Comparison of ENCODE assay signal across 8 cellular contexts in the genomic region with DNA sequence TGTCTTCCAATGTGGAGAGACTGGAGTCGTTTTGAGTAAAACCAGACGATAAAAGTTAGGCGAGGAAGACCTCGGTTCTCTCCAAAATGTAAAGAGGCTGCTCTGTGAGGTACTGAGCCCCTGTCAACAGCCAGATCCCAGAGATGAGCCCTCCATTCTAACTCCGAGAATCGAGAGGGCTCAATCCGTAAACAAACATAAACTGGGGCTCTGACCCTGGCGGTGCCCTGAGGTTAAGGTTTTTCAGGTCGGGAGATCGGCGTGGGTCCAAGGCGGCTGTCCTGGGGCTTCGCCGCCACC. TPM values are rescaled to one million over a fixed set of nuclear protein-coding genes. Genes with fewer than 3 reads are reported as not detected.
DNase-seq lines count a peak whose midpoint lies in the region; ATAC-seq and TF ChIP-seq lines count a peak whose summit lies in the region.

No MANE protein-coding gene starts in this region.

- CTCF ChIA-PET in HEK293 (lab: Yijun Ruan, JAX): no interaction called here

- H3K9me3 ChIP-seq in BE2C (no peaks in the 10 kb centered on the region), HEK293 (ENCODE audit: control insufficient read depth, insufficient read depth, low read depth, low read length) (no peaks in the 10 kb centered on the region), ascending aorta (no peaks in the 10 kb centered on the region), lower lobe of right lung (no peaks in the 10 kb centered on the region), vagina (no peaks in the 10 kb centered on the region)

- TF ChIP-seq CTCF in BE2C (IDR thresholded peaks at IDR 0.05; ENCODE audit: low read depth, low read length) (no peak), HEK293 (tag by site-specific recombination; IDR thresholded peaks at IDR 0.05) (peak; percentile 15; the same call in 1 of the 2 replicates), ascending aorta (IDR thresholded peaks at IDR 0.05) (no peak), lower lobe of right lung (IDR thresholded peaks at IDR 0.05) (no peak), vagina (IDR thresholded peaks at IDR 0.05) (no peak)

- H3K4me1 ChIP-seq in BE2C (no peaks in the 10 kb centered on the region), HEK293 (ENCODE audit: control insufficient read depth, insufficient read depth, low read length) (no peaks in the 10 kb centered on the region), ascending aorta (peaks cover 0 to 23% of the 10 kb centered on the region in 2 donors), lower lobe of right lung (peaks cover 62% of the 10 kb centered on the region), vagina (peaks cover 68% of the 10 kb centered on the region)

- intact Hi-C loops in ascending aorta (cut with DNase I) (loop anchor here (1.0 to 10.0 kb wide), 3 partner anchors 51 to 1282 kb away; a partner anchor contains a TSS), lower lobe of right lung (cut with DNase I) (no loop called here), vagina (cut with DNase I) (loop anchor here (10.0 kb wide), 1 partner anchor 462 kb away; a partner anchor contains a TSS)

- POLR2A ChIA-PET in HEK293 (lab: Yijun Ruan, JAX): interaction anchor here (1.3 to 1.4 kb wide), 2 partner anchors 50 to 217 kb away, joined by 3 read pairs; a partner anchor contains a TSS

- H3K27me3 ChIP-seq in BE2C (no peaks in the 10 kb centered on the region), ascending aorta (no peaks in the 10 kb centered on the region), lower lobe of right lung (ENCODE audit: low read depth) (no peaks in the 10 kb centered on the region), vagina (no peaks in the 10 kb centered on the region)

- peak overlapping the region; percentile 68; the same call in 1 of the 2 replicates for H3K27ac ChIP-seq in HEK293 (ENCODE audit: extremely low read depth, low read depth, low read length)
- H3K27ac ChIP-seq in ascending aorta: peak overlapping the region; percentile 77 to 79
- H3K27ac ChIP-seq in lower lobe of right lung: peak overlapping the region; percentile 92
- H3K27ac ChIP-seq in vagina: peak overlapping the region; percentile 77

- peak in 1 of 2 donors; percentile 0 for ATAC-seq in lower lobe of right lung

- H3K36me3 ChIP-seq in BE2C (0 out of 2 replicates have a peak, but pooled peaks cover 3% of the 10 kb centered on the region), HEK293 (ENCODE audit: control insufficient read depth in 2 of 2, insufficient read depth in 1 of 2, low read length in 2 of 2) (peaks cover 0 to 20% of the 10 kb centered on the region in 2 experiments; a peak in 1 of 3 replicates), ascending aorta (peaks cover 3 to 4% of the 10 kb centered on the region in 2 donors), lower lobe of right lung (peaks cover 11% of the 10 kb centered on the region), vagina (no peaks in the 10 kb centered on the region)

- H3K4me3 ChIP-seq in BE2C (ENCODE audit: low read depth, low read length) (peak overlapping the region; percentile 83), HEK293 (ENCODE audit: low read depth, low read length) (peak overlapping the region; percentile 71), ascending aorta (peak overlapping the region; percentile 82 to 87), lower lobe of right lung (peak overlapping the region; percentile 90), vagina (peak overlapping the region; percentile 66 to 80)

- TF ChIP-seq POLR2A in vagina (IDR thresholded peaks at IDR 0.05): no peak

- DNase-seq in BE2C (no peak), ascending aorta (ENCODE audit: low spot score in 2 of 2) (no peak), lower lobe of right lung (no peak), vagina (ENCODE audit: extremely low spot score in 2 of 2) (no peak), COLO668 (lab: John Stamatoyannopoulos, UW; ENCODE audit: unreplicated experiment) (no peak), NCI-H748 (lab: John Stamatoyannopoulos, UW; ENCODE audit: unreplicated experiment) (no peak), medulla oblongata (ENCODE audit: extremely low spot score) (no peak)

TF ChIP-seq in HEK293, 187 proteins besides CTCF, POLR2A, EP300 and RAD21:
- TF ChIP-seq, protein P1, sequence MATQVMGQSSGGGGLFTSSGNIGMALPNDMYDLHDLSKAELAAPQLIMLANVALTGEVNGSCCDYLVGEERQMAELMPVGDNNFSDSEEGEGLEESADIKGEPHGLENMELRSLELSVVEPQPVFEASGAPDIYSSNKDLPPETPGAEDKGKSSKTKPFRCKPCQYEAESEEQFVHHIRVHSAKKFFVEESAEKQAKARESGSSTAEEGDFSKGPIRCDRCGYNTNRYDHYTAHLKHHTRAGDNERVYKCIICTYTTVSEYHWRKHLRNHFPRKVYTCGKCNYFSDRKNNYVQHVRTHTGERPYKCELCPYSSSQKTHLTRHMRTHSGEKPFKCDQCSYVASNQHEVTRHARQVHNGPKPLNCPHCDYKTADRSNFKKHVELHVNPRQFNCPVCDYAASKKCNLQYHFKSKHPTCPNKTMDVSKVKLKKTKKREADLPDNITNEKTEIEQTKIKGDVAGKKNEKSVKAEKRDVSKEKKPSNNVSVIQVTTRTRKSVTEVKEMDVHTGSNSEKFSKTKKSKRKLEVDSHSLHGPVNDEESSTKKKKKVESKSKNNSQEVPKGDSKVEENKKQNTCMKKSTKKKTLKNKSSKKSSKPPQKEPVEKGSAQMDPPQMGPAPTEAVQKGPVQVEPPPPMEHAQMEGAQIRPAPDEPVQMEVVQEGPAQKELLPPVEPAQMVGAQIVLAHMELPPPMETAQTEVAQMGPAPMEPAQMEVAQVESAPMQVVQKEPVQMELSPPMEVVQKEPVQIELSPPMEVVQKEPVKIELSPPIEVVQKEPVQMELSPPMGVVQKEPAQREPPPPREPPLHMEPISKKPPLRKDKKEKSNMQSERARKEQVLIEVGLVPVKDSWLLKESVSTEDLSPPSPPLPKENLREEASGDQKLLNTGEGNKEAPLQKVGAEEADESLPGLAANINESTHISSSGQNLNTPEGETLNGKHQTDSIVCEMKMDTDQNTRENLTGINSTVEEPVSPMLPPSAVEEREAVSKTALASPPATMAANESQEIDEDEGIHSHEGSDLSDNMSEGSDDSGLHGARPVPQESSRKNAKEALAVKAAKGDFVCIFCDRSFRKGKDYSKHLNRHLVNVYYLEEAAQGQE (tag by site-specific recombination; IDR thresholded peaks at IDR 0.05): no peak
- TF ChIP-seq ZNF701 (tag by site-specific recombination; IDR thresholded peaks at IDR 0.05): no peak
- TF ChIP-seq, protein P2, sequence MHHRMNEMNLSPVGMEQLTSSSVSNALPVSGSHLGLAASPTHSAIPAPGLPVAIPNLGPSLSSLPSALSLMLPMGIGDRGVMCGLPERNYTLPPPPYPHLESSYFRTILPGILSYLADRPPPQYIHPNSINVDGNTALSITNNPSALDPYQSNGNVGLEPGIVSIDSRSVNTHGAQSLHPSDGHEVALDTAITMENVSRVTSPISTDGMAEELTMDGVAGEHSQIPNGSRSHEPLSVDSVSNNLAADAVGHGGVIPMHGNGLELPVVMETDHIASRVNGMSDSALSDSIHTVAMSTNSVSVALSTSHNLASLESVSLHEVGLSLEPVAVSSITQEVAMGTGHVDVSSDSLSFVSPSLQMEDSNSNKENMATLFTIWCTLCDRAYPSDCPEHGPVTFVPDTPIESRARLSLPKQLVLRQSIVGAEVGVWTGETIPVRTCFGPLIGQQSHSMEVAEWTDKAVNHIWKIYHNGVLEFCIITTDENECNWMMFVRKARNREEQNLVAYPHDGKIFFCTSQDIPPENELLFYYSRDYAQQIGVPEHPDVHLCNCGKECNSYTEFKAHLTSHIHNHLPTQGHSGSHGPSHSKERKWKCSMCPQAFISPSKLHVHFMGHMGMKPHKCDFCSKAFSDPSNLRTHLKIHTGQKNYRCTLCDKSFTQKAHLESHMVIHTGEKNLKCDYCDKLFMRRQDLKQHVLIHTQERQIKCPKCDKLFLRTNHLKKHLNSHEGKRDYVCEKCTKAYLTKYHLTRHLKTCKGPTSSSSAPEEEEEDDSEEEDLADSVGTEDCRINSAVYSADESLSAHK (tag by site-specific recombination; IDR thresholded peaks at IDR 0.05): no peak
- TF ChIP-seq ZBTB17 (tag by site-specific recombination; IDR thresholded peaks at IDR 0.05): 0 out of 2 replicates have a peak, but pooled peaks have one; percentile 11
- TF ChIP-seq ZNF629 (tag by site-specific recombination; IDR thresholded peaks at IDR 0.05): no peak
- TF ChIP-seq ZNF112 (tag by site-specific recombination; IDR thresholded peaks at IDR 0.05): no peak
- TF ChIP-seq TCF7L2 (IDR thresholded peaks at IDR 0.05; ENCODE audit: borderline replicate concordance, low read depth, low read length): no peak

RNA-seq across cellular contexts. Expression of a gene that starts 0.4 kb away (rescaled TPM):
- 14.2 TPM for polyA plus RNA-seq in BE2C (2012; ENCODE audit: insufficient read depth, insufficient read length, low read depth)
- 6.4 TPM for total RNA-seq in ascending aorta
- total RNA-seq in lower lobe of right lung: 10.3 TPM
- 10.6 TPM for total RNA-seq in vagina

RNA-seq across cellular contexts. Expression of a gene that starts 3.8 kb away (rescaled TPM):
- polyA plus RNA-seq in BE2C (2012; ENCODE audit: insufficient read depth, insufficient read length, low read depth): 156 TPM
- total RNA-seq in ascending aorta: 31.3 TPM
- 37.8 TPM for total RNA-seq in lower lobe of right lung
- total RNA-seq in vagina: 34.6 TPM

RNA-seq across cellular contexts. Expression of a gene that starts 22.5 kb away (rescaled TPM):
- polyA plus RNA-seq in BE2C (2012; ENCODE audit: insufficient read depth, insufficient read length, low read depth): 16.2 TPM
- total RNA-seq in ascending aorta (not detected), lower lobe of right lung (4.0 TPM), vagina (not detected)

RNA-seq across cellular contexts. Expression of a gene that starts 46.1 kb away (rescaled TPM):
- not detected for polyA plus RNA-seq in BE2C (2012; ENCODE audit: insufficient read depth, insufficient read length, low read depth)
- 0.53 TPM for total RNA-seq in ascending aorta
- total RNA-seq in lower lobe of right lung: not detected
- not detected for total RNA-seq in vagina
